Comparison of ENCODE assay signal across 24 cellular contexts in the genomic region with DNA sequence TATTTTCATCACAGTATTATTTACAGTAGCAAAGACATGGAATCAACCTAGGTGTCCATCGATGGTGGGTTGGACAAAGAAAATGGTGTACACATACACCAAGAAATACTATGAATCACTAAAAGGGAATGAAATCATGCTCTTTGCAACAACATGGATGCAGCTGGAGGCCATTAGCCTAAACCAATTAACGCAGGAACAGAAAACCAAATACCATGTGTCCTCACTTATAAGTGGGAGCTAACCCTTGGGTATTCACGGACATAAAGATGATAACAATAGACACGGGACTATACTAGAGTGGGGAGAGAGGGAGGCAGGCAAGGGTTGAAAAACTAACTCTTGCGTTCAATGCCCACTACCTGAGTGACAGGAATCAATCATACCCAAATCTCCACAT. TPM values are rescaled to one million over a fixed set of nuclear protein-coding genes. Genes with fewer than 3 reads are reported as not detected.
DNase-seq lines count a peak whose midpoint lies in the region; TF ChIP-seq lines count a peak whose summit lies in the region.
"Had no signal": no experiment of that assay in that cellular context is flagged by ENCODE, and none has a peak within 500 bp of the region (broad histone marks: within the 10 kb centered on the region; RNA-seq: fewer than 3 reads in every experiment).

No MANE protein-coding gene starts in this region.

- H3K36me3 ChIP-seq in A673 (ENCODE audit: insufficient read depth, low read length, poor library complexity, severe bottlenecking) = no peaks in the 10 kb centered on the region
- no peaks in the 10 kb centered on the region for H3K36me3 ChIP-seq in esophagus muscularis mucosa
- no peaks in the 10 kb centered on the region for H3K36me3 ChIP-seq in esophagus squamous epithelium
- H3K36me3 ChIP-seq: BLaER1, HAP-1, SJCRH30 had no signal

- in situ Hi-C loops in KBM-7 (cut with MboI; ENCODE audit: low pct_unique_long_range_greater_than_20kb, low sequenced_read_pairs) = no loop called here

- no peak for TF ChIP-seq EP300 in esophagus muscularis mucosa (IDR thresholded peaks at IDR 0.05)

- DNase-seq in A673 (ENCODE audit: low spot score) (peak; percentile 54), NCI-H524 treated with DMSO at 0.1 percent for 48 hours (lab: John Stamatoyannopoulos, UW) (peak; percentile 8), SK-N-DZ (ENCODE audit: low spot score) (peak; percentile 38), esophagus muscularis mucosa (ENCODE audit: extremely low spot score) (peak; percentile 31), 8988T (no peak), KBM-7 (no peak), esophagus squamous epithelium (lab: John Stamatoyannopoulos, UW) (no peak)
- DNase-seq in stimulated activated CD4-positive, alpha-beta T cell treated with anti-CD3 and anti-CD28 coated beads, Interleukin-15, amount 100 ng/mL, for 24 hours = no peak
- DNase-seq: CD4-positive, CD25-positive, alpha-beta regulatory T cell; DMS53; GM23248; HFFc6; NCI-H1092 treated with DMSO at 0.1 percent for 48 hours; NCI-H1436; NCI-H187; NCI-H2107; NCI-H446 treated with DMSO at 0.1 percent for 48 hours; NCI-H526 treated with DMSO at 0.1 percent for 48 hours; NK-92 treated with Interleukin-12 subunit alpha and Interleukin-12 subunit beta, amount 100 ng/mL, for 24 hours; PC-3; SJCRH30 had no signal

- BruUV-seq in A673 (replicated peaks; lab: Mats Ljungman, UMichigan) = no TSS peak

- TF ChIP-seq CTCF in A673 (conservative IDR thresholded peaks at IDR 0.05; ENCODE audit: low read depth, low read length) (no peak), esophagus muscularis mucosa (IDR thresholded peaks at IDR 0.05) (no peak), esophagus squamous epithelium (IDR thresholded peaks at IDR 0.05) (no peak)

- H3K4me1 ChIP-seq in A673 (ENCODE audit: insufficient read depth, low read length, poor library complexity, severe bottlenecking) (peaks cover 43% of the 10 kb centered on the region), esophagus muscularis mucosa (peaks cover 18 to 20% (median 19%) of the 10 kb centered on the region in 4 donors), esophagus squamous epithelium (peaks cover 9 to 19% (median 13%) of the 10 kb centered on the region in 3 donors)
- H3K4me1 ChIP-seq: HAP-1 had no signal

- H3K4me3 ChIP-seq in A673 (ENCODE audit: low read depth, low read length, poor library complexity, severe bottlenecking) = no peak overlapping the region
- H3K4me3 ChIP-seq in esophagus muscularis mucosa = no peak overlapping the region
- no peak overlapping the region for H3K4me3 ChIP-seq in esophagus squamous epithelium
- H3K4me3 ChIP-seq: BLaER1, GM23248, HAP-1, SJCRH30 had no signal

- 94% methylated on average over 5 of the region's 5 CpGs for WGBS in esophagus muscularis mucosa
- WGBS in esophagus squamous epithelium, 2 donors = 84 to 88% methylated on average over 5 of the region's 5 CpGs

- H3K9me3 ChIP-seq in A673 (ENCODE audit: low read depth, low read length, poor library complexity, severe bottlenecking) (no peaks in the 10 kb centered on the region), esophagus muscularis mucosa (no peaks in the 10 kb centered on the region), esophagus squamous epithelium (no peaks in the 10 kb centered on the region)
- H3K9me3 ChIP-seq: BLaER1, HAP-1, SJCRH30 had no signal

- no peak for TF ChIP-seq POLR2A in esophagus muscularis mucosa (IDR thresholded peaks at IDR 0.05; ENCODE audit: low read depth)
- TF ChIP-seq POLR2A in esophagus squamous epithelium (IDR thresholded peaks at IDR 0.05) = no peak

- intact Hi-C loops in A673 (cut with micrococcal nuclease; ENCODE audit: unreplicated experiment) = no loop called here
- intact Hi-C loops in esophagus muscularis mucosa (cut with DNase I) = no loop called here
- intact Hi-C loops in esophagus squamous epithelium (cut with DNase I) = no loop called here

- POLR2A ChIA-PET in A673 (lab: Charles Lee; ENCODE audit: low non-redundant PET) = no interaction called here

- H3K27me3 ChIP-seq in A673 (replicated peaks; ENCODE audit: insufficient read depth, low read depth, low read length, poor library complexity) (no peaks in the 10 kb centered on the region), esophagus muscularis mucosa (no peaks in the 10 kb centered on the region), esophagus squamous epithelium (peaks cover 0 to 38% (median 0%) of the 10 kb centered on the region in 4 donors)
- H3K27me3 ChIP-seq: BLaER1, SJCRH30 had no signal

- CTCF ChIA-PET in A673 (lab: Charles Lee) = no interaction called here

- H3K27ac ChIP-seq in A673 (ENCODE audit: low read depth, low read length, poor library complexity, severe bottlenecking) (no peak overlapping the region), esophagus muscularis mucosa (replicated peaks in 1 of 4) (no peak overlapping the region), esophagus squamous epithelium (no peak overlapping the region)
- H3K27ac ChIP-seq: 22Rv1, BLaER1, GM23248, SJCRH30 had no signal

RNA-seq across cellular contexts. Expression of a gene that starts 41.0 kb away (rescaled TPM):
- 94.2 and 100 TPM in 2 replicates for total RNA-seq in A673 (2021)
- polyA plus RNA-seq in SK-N-DZ (2014; cell fraction: cytosol; rRNA removed) = 86.4 and 144 TPM in 2 replicates
- 37.2 and 41.1 TPM in 2 replicates for polyA plus RNA-seq in SK-N-DZ (2014; cell fraction: nucleus; rRNA removed)
- 10 to 100 TPM; 11.6 to 22.2 (median 16.9) TPM for total RNA-seq in esophagus muscularis mucosa
- total RNA-seq in esophagus squamous epithelium = 10 to 100 TPM in 3 of 4 donors, 1 to 10 TPM in 1; 9.9 to 25.2 (median 20.8) TPM

Comparison
In these comparisons a context has a peak if more than half of its experiments do, and no peak if none do; other contexts are left out.
1. DNase-seq: peak in A673 (single experiment), NCI-H524 treated with DMSO at 0.1 percent for 48 hours (single experiment), SK-N-DZ (single experiment) and esophagus muscularis mucosa (single experiment); none in stimulated activated CD4-positive, alpha-beta T cell treated with anti-CD3 and anti-CD28 coated beads, Interleukin-15, amount 100 ng/mL, for 24 hours (single experiment), 8988T (single experiment), KBM-7 (single experiment) and esophagus squamous epithelium (single experiment).